ENCODE assay signal across 8 cellular contexts in the genomic region with DNA sequence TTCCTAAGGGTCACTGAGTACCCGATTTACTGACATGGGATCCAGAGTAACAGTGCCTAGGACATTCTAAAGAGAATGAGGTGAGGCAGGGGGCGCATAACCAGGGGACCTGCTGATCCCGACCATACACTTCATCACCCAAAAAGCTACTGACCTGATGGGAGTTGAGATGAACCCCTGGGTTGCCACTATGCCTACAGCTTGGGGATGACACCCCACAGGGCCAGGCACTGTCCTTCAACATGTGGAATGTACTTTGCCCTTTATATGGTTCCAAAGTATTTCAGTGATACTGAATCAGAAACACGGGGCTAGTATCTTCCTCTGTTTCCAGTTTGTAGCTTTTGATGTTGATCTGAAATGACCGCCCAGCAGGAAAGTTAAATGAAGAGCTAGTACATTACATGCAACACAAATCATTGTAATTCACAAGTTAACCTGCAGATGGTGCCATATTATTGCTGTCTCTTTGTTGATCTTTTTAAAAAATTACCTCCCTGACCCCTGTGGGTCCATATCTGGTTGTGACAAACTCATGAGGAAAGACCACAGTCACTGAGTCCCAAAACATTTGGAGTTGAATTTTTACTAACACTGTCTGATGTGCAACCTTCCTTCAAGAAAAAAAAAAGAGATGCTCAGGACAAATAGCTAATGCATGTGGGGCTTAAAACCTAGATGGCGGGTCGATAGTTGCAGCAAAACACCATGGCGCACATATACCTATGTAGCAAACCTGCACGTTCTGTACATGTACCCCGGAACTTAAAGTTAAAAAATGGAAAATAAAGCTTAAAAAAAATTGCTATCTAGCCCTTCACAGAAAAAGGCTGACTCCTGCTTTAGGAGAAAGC. TPM values are rescaled to one million over a fixed set of nuclear protein-coding genes. Genes with fewer than 3 reads are reported as not detected.
A peak's percentile ranks its signal among the peaks of the same experiment; 100 is the strongest.
DNase-seq lines count a peak whose midpoint lies in the region; ATAC-seq, FAIRE-seq and TF ChIP-seq lines count a peak whose summit lies in the region.

No MANE protein-coding gene starts in this region.

- H3K36me3 ChIP-seq in keratinocyte (ENCODE audit: control insufficient read depth in 2 of 2, extremely low read depth in 1 of 2, insufficient read depth in 2 of 2, low read length in 2 of 2) = no peaks in the 10 kb centered on the region

- H2AFZ ChIP-seq in keratinocyte (ENCODE audit: control insufficient read depth, low read length) = no peak overlapping the region

- no peaks in the 10 kb centered on the region for H3K9me3 ChIP-seq in keratinocyte (ENCODE audit: control insufficient read depth, low read depth, low read length)

- no peak overlapping the region for H3K27ac ChIP-seq in keratinocyte (ENCODE audit: control insufficient read depth, insufficient read depth, low read length)

- no peaks in the 10 kb centered on the region for H3K9me1 ChIP-seq in keratinocyte (ENCODE audit: control insufficient read depth, extremely low read depth, insufficient read depth, low read length)

- peaks cover 10% of the 10 kb centered on the region for H3K4me1 ChIP-seq in keratinocyte (ENCODE audit: control insufficient read depth, extremely low read depth, insufficient read depth, low read length)

- H3K27me3 ChIP-seq in keratinocyte (ENCODE audit: control insufficient read depth, extremely low read depth, insufficient read depth, low read length) = no peaks in the 10 kb centered on the region

- dilution Hi-C loops in keratinocyte (cut with MboI; ENCODE audit: extremely low pct_ligation_motif_present, low sequenced_read_pairs) = no loop called here

- H3K4me3 ChIP-seq in keratinocyte (ENCODE audit: control insufficient read depth in 2 of 3, extremely low read depth in 1 of 3, insufficient read depth in 2 of 3, low read depth in 1 of 3, low read length in 3 of 3) = no peak overlapping the region

- FAIRE-seq in keratinocyte (lab: Jason Lieb, UNC) = peak; percentile 36

- DNase-seq in DMS53 treated with DMSO at 0.1 percent for 48 hours (lab: John Stamatoyannopoulos, UW; ENCODE audit: unreplicated experiment) = peak; percentile 20
- peak; percentile 32 for DNase-seq in NCI-H146 treated with DMSO at 0.1 percent for 48 hours (lab: John Stamatoyannopoulos, UW; ENCODE audit: unreplicated experiment)
- peak; percentile 38 for DNase-seq in amniotic epithelial cell (ENCODE audit: low read depth)
- DNase-seq in keratinocyte (ENCODE audit: low read depth, low spot score) = no peak
- DNase-seq in activated naive CD4-positive, alpha-beta T cell treated with anti-CD3 and anti-CD28 coated beads, Interleukin-2, amount 50 U/mL, for 16 hours = no peak
- no peak for DNase-seq in activated naive CD4-positive, alpha-beta T cell (lab: John Stamatoyannopoulos, UW)
- DNase-seq in amniotic stem cell (lab: John Stamatoyannopoulos, UW) = no peak

- no peak overlapping the region for H3K4me2 ChIP-seq in keratinocyte (ENCODE audit: control insufficient read depth, extremely low read depth, insufficient read depth, low read depth, low read length)

- peak; percentile 70 for ATAC-seq in GM21367 (IDR thresholded peaks at IDR 0.05; ENCODE audit: unreplicated experiment)

- no peak overlapping the region for H3K9ac ChIP-seq in keratinocyte (ENCODE audit: control insufficient read depth, extremely low read depth, insufficient read depth, low read length)

- peak in 2 of 3 experiments; percentile 56 to 61 for TF ChIP-seq CTCF in keratinocyte (optimal IDR thresholded peaks at IDR 0.05 in 1 of 3, IDR thresholded peaks at IDR 0.05 in 1 of 3, conservative IDR thresholded peaks at IDR 0.05 in 1 of 3; ENCODE audit: extremely low read depth in 1 of 3, insufficient read depth in 2 of 3, low read length in 3 of 3)

- no peaks in the 10 kb centered on the region for H3K79me2 ChIP-seq in keratinocyte (ENCODE audit: control insufficient read depth, insufficient read depth, low read length)

- H4K20me1 ChIP-seq in keratinocyte (ENCODE audit: control insufficient read depth, extremely low read depth, insufficient read depth, low read length) = no peaks in the 10 kb centered on the region

RNA-seq across cellular contexts. Expression of gene GCNT2, which starts 42.7 kb away (rescaled TPM):
- polyA plus RNA-seq in keratinocyte = 5.6 to 9.3 TPM (median 7.3 TPM) in 3 replicates
- polyA plus RNA-seq in keratinocyte (2011; ENCODE audit: low read depth) = 6.4 TPM
- polyA plus RNA-seq in keratinocyte (2011; cell fraction: cytosol; rRNA removed) = 4.8 and 8.2 TPM in 2 replicates
- polyA plus RNA-seq in keratinocyte (2011; cell fraction: nucleus; rRNA removed) = 11.0 and 14.3 TPM in 2 replicates
- polyA plus RNA-seq in keratinocyte (2012; ENCODE audit: low replicate concordance) = 3.6 and 5.3 TPM in 2 replicates
- polyA minus RNA-seq in keratinocyte = 2.7 to 14.9 TPM (median 7.2 TPM) in 3 replicates
- 11.9 TPM for polyA minus RNA-seq in keratinocyte (2011; cell fraction: cytosol; rRNA and poly(A)+ RNA removed)
- polyA minus RNA-seq in keratinocyte (2011; cell fraction: nucleus; rRNA and poly(A)+ RNA removed) = 13.1 and 27.0 TPM in 2 replicates

Comparison
In these comparisons a context has a peak if more than half of its experiments do, and no peak if none do; other contexts are left out.
1. DNase-seq: peak in DMS53 treated with DMSO at 0.1 percent for 48 hours (single experiment), NCI-H146 treated with DMSO at 0.1 percent for 48 hours (single experiment) and amniotic epithelial cell (single experiment); none in keratinocyte (single experiment), activated naive CD4-positive, alpha-beta T cell treated with anti-CD3 and anti-CD28 coated beads, Interleukin-2, amount 50 U/mL, for 16 hours (single experiment), activated naive CD4-positive, alpha-beta T cell (0 of 4) and amniotic stem cell (single experiment).